ENCODE assay signal across 7 cellular contexts in genomic region chr17:42832213-42832933, GRCh38. TPM values are rescaled to one million over a fixed set of nuclear protein-coding genes. Genes with fewer than 3 reads are reported as not detected.
DNase-seq lines count a peak whose midpoint lies in the region; ATAC-seq and TF ChIP-seq lines count a peak whose summit lies in the region.

No MANE protein-coding gene starts in this region.

- peak overlapping the region; percentile 96 for H3K9ac ChIP-seq in fibroblast of lung (ENCODE audit: insufficient read depth, low read length)

- DNase-seq in H7 = no peak
- DNase-seq in RWPE2 (ENCODE audit: low spot score) = no peak
- DNase-seq in fibroblast of lung (ENCODE audit: low read depth in 2 of 2) = no peak
- no peak for DNase-seq in prostate gland (ENCODE audit: low spot score)
- no peak for DNase-seq in AML-193 (lab: John Stamatoyannopoulos, UW)
- DNase-seq in DMS53 (lab: John Stamatoyannopoulos, UW) = no peak
- DNase-seq in SIG-M5 (lab: John Stamatoyannopoulos, UW) = no peak

- peak; percentile 48 for ATAC-seq in RWPE2 (ENCODE audit: low read depth)

- H3K27me3 ChIP-seq in H7 (ENCODE audit: control insufficient read depth, insufficient read depth, low read length) (no peaks in the 10 kb centered on the region; the same call in 1 of the 2 replicates), RWPE2 (ENCODE audit: insufficient read depth, poor library complexity, severe bottlenecking) (no peaks in the 10 kb centered on the region), fibroblast of lung (ENCODE audit: control insufficient read depth, insufficient read depth, low read length) (no peaks in the 10 kb centered on the region), prostate gland (replicated peaks; ENCODE audit: insufficient read depth) (no peaks in the 10 kb centered on the region)

- peak overlapping the region; percentile 99 for H3K4me3 ChIP-seq in H7 (ENCODE audit: insufficient read depth, low read depth, low read length)
- H3K4me3 ChIP-seq in RWPE2 (ENCODE audit: severe bottlenecking) = peak overlapping the region; percentile 69
- H3K4me3 ChIP-seq in fibroblast of lung (replicated peaks in 1 of 4; ENCODE audit: control extremely low read depth in 1 of 4, insufficient read depth in 1 of 4, low read depth in 3 of 4, low read length in 4 of 4) = peak overlapping the region; percentile 97 to 99 (median 98)
- peak overlapping the region; percentile 90 to 94 for H3K4me3 ChIP-seq in prostate gland

- H3K4me1 ChIP-seq in RWPE2 (ENCODE audit: insufficient read depth, poor library complexity, severe bottlenecking) (peaks cover 12% of the 10 kb centered on the region), fibroblast of lung (ENCODE audit: control insufficient read depth, extremely low read depth, insufficient read depth, low read length) (no peaks in the 10 kb centered on the region), prostate gland (replicated peaks) (no peaks in the 10 kb centered on the region)

- TF ChIP-seq CTCF in RWPE2 (IDR thresholded peaks at IDR 0.05; ENCODE audit: poor library complexity, severe bottlenecking) (no peak), fibroblast of lung (conservative IDR thresholded peaks at IDR 0.05 in 1 of 2, IDR thresholded peaks at IDR 0.05 in 1 of 2; ENCODE audit: low read depth in 1 of 2, low read length in 2 of 2) (no peak), prostate gland (IDR thresholded peaks at IDR 0.05) (no peak)

- H3K27ac ChIP-seq in RWPE2 (ENCODE audit: poor library complexity, severe bottlenecking) (peak overlapping the region; percentile 50), fibroblast of lung (ENCODE audit: insufficient read depth, low read length) (peak overlapping the region; percentile 93), prostate gland (peak overlapping the region; percentile 81)

- H2AFZ ChIP-seq in fibroblast of lung (ENCODE audit: low read length) = peak overlapping the region; percentile 70

- intact Hi-C loops in prostate gland (cut with DNase I) = loop anchor here (10.0 kb wide), 1 partner anchor 502 kb away; no protein-coding TSS in a partner anchor

- no peaks in the 10 kb centered on the region for H4K20me1 ChIP-seq in fibroblast of lung (ENCODE audit: control insufficient read depth, extremely low read depth, insufficient read depth, low read length)

- no peak for TF ChIP-seq POLR2A in prostate gland (IDR thresholded peaks at IDR 0.05)

- peaks cover 20% of the 10 kb centered on the region for H3K79me2 ChIP-seq in fibroblast of lung (ENCODE audit: control insufficient read depth, insufficient read depth, low read length)

- peaks cover 12% of the 10 kb centered on the region for H3K36me3 ChIP-seq in H7 (replicated peaks; ENCODE audit: control insufficient read depth, insufficient read depth, low read length)
- H3K36me3 ChIP-seq in RWPE2 (ENCODE audit: low read depth) = peaks cover 32% of the 10 kb centered on the region
- peaks cover 3% of the 10 kb centered on the region for H3K36me3 ChIP-seq in fibroblast of lung (ENCODE audit: control insufficient read depth, insufficient read depth, low read length)
- peaks cover 0 to 5% of the 10 kb centered on the region in 2 donors for H3K36me3 ChIP-seq in prostate gland

- H3K9me3 ChIP-seq in RWPE2 (ENCODE audit: severe bottlenecking) = no peaks in the 10 kb centered on the region
- H3K9me3 ChIP-seq in fibroblast of lung (ENCODE audit: control insufficient read depth, insufficient read depth, low read depth, low read length) = no peaks in the 10 kb centered on the region
- no peaks in the 10 kb centered on the region for H3K9me3 ChIP-seq in prostate gland

- H3K4me2 ChIP-seq in fibroblast of lung (ENCODE audit: extremely low read depth, insufficient read depth, low read length) = peak overlapping the region; percentile 79

- 51% methylated on average over 9 of the region's 9 CpGs for WGBS in prostate gland

RNA-seq across cellular contexts. Expression of gene PSME3, which starts 0.8 kb away (rescaled TPM):
- total RNA-seq in H7 (2014; rRNA removed; shearing (Covaris generic)) = 113 and 121 TPM in 2 replicates
- 44.9 and 50.7 TPM in 2 replicates for total RNA-seq in fibroblast of lung
- 133 and 177 TPM in 2 replicates for polyA plus RNA-seq in fibroblast of lung
- polyA plus RNA-seq in fibroblast of lung (2012) = 86.2 and 126 TPM in 2 replicates
- 31.8 and 51.1 TPM in 2 replicates for polyA minus RNA-seq in fibroblast of lung (ENCODE audit: low replicate concordance)
- total RNA-seq in prostate gland = 10 to 100 TPM; 68.5 to 71.1 TPM

RNA-seq across cellular contexts. Expression of gene BECN1, which starts 8.3 kb away (rescaled TPM):
- 52.4 and 55.6 TPM in 2 replicates for total RNA-seq in H7 (2014; rRNA removed; shearing (Covaris generic))
- total RNA-seq in fibroblast of lung = 97.3 and 150 TPM in 2 replicates
- 87.4 and 90.4 TPM in 2 replicates for polyA plus RNA-seq in fibroblast of lung
- 88.0 and 89.9 TPM in 2 replicates for polyA plus RNA-seq in fibroblast of lung (2012)
- polyA minus RNA-seq in fibroblast of lung (ENCODE audit: low replicate concordance) = 25.6 and 33.6 TPM in 2 replicates
- 100 to 1,000 TPM in 1 of 2 donors, 10 to 100 TPM in 1; 93.9 to 139 TPM for total RNA-seq in prostate gland

RNA-seq across cellular contexts. Expression of gene AOC2, which starts 12.0 kb away (rescaled TPM):
- total RNA-seq in H7 (2014; rRNA removed; shearing (Covaris generic)) = 1.9 and 6.0 TPM in 2 replicates
- 0.26 and 0.33 TPM in 2 replicates for total RNA-seq in fibroblast of lung
- polyA plus RNA-seq in fibroblast of lung = 0.09 and 0.12 TPM in 2 replicates
- 0.18 TPM in 1 of 2 replicates, not detected in the other for polyA plus RNA-seq in fibroblast of lung (2012)
- 2.4 TPM in 1 of 2 replicates, not detected in the other for polyA minus RNA-seq in fibroblast of lung (ENCODE audit: low replicate concordance)
- 1 to 10 TPM in 1 of 2 donors, under 1 TPM in 1; 0.27 to 4.9 TPM for total RNA-seq in prostate gland

RNA-seq across cellular contexts. Expression of gene AOC3, which starts 18.6 kb away (rescaled TPM):
- 0.31 and 3.5 TPM in 2 replicates for total RNA-seq in H7 (2014; rRNA removed; shearing (Covaris generic))
- total RNA-seq in fibroblast of lung = 0.17 and 0.26 TPM in 2 replicates
- 0.23 and 3.5 TPM in 2 replicates for polyA plus RNA-seq in fibroblast of lung
- 0.28 and 3.0 TPM in 2 replicates for polyA plus RNA-seq in fibroblast of lung (2012)
- 5.3 TPM in 1 of 2 replicates, not detected in the other for polyA minus RNA-seq in fibroblast of lung (ENCODE audit: low replicate concordance)
- total RNA-seq in prostate gland = 10 to 100 TPM; 20.7 to 57.7 TPM

RNA-seq across cellular contexts. Expression of gene CNTD1, which starts 33.7 kb away (rescaled TPM):
- 0.17 TPM in 1 of 2 replicates, not detected in the other for total RNA-seq in H7 (2014; rRNA removed; shearing (Covaris generic))
- total RNA-seq in fibroblast of lung = 0.26 and 0.66 TPM in 2 replicates
- 0.14 TPM in 1 of 2 replicates, not detected in the other for polyA plus RNA-seq in fibroblast of lung
- polyA plus RNA-seq in fibroblast of lung (2012) = 0.27 and 0.51 TPM in 2 replicates
- polyA minus RNA-seq in fibroblast of lung (ENCODE audit: low replicate concordance) = not detected in 2 replicates
- total RNA-seq in prostate gland = 1 to 10 TPM; 1.4 to 7.7 TPM
